17 cellular contexts compared by ENCODE assay signal in the genomic region with DNA sequence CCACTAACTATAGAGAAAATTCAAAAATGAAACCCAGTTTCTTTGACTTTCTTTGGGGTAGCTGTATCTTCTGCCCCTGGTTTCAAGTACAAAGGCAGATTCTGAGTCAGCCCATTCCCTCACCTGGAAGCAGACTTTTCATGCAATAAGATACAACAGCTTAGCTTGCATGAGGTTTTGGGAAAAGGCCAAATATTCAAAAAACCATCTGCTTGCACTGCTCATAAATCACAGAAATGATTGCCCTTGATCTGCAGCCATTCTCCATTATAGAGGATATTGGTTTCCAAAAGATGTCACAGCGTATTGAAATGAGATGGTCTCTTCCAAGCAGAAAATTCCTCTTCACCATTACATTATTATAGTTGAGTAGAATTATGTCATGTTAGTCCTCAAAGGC.
"Had no signal": no experiment of that assay in that cellular context is flagged by ENCODE, and none has a peak within 500 bp of the region (broad histone marks: within the 10 kb centered on the region; RNA-seq: fewer than 3 reads in every experiment).

No MANE protein-coding gene starts in this region.

- H3K27me3 ChIP-seq: body of pancreas, gastroesophageal sphincter, left lung, right lobe of liver, upper lobe of left lung had no signal

- H3K27ac ChIP-seq: body of pancreas, gastroesophageal sphincter, left lung, psoas muscle, right lobe of liver, upper lobe of left lung had no signal

- H3K4me3 Mint-ChIP-seq: activated B cell treated with CpG ODN at 0.5 μM for 24 hours; activated CD4-positive, alpha-beta T cell treated with anti-CD3 and anti-CD28 coated beads, Interleukin-2, amount 10 ng/mL, durations not matched to agents 7 days and 5 days; activated naive CD4-positive, alpha-beta T cell treated with anti-CD3 and anti-CD28 coated beads, Interleukin-2, amount 10 ng/mL, durations not matched to agents 7 days and 5 days; activated T-helper 17 cell treated with anti-CD3 and anti-CD28 coated beads, Interleukin-2, amount 50 U/mL, for 72 hours; memory B cell; nephron progenitor cell had no signal

- H3K4me1 Mint-ChIP-seq: activated B cell treated with CpG ODN at 0.5 μM for 24 hours; activated CD4-positive, alpha-beta T cell treated with anti-CD3 and anti-CD28 coated beads, Interleukin-2, amount 10 ng/mL, durations not matched to agents 7 days and 5 days; activated naive CD4-positive, alpha-beta T cell treated with anti-CD3 and anti-CD28 coated beads, Interleukin-2, amount 10 ng/mL, durations not matched to agents 7 days and 5 days; activated T-helper 17 cell treated with anti-CD3 and anti-CD28 coated beads, Interleukin-2, amount 50 U/mL, for 72 hours had no signal

- H3K27me3 Mint-ChIP-seq: activated B cell treated with CpG ODN at 0.5 μM for 24 hours; activated CD4-positive, alpha-beta T cell treated with anti-CD3 and anti-CD28 coated beads, Interleukin-2, amount 10 ng/mL, durations not matched to agents 7 days and 5 days; activated naive CD4-positive, alpha-beta T cell treated with anti-CD3 and anti-CD28 coated beads, Interleukin-2, amount 10 ng/mL, durations not matched to agents 7 days and 5 days had no signal

- H3K4me3 ChIP-seq: body of pancreas, gastroesophageal sphincter, left lung, psoas muscle, right lobe of liver, upper lobe of left lung had no signal

- H3K27ac Mint-ChIP-seq: activated B cell treated with CpG ODN at 0.5 μM for 24 hours; activated CD4-positive, alpha-beta T cell treated with anti-CD3 and anti-CD28 coated beads, Interleukin-2, amount 10 ng/mL, durations not matched to agents 7 days and 5 days; activated naive CD4-positive, alpha-beta T cell treated with anti-CD3 and anti-CD28 coated beads, Interleukin-2, amount 10 ng/mL, durations not matched to agents 7 days and 5 days; activated T-helper 17 cell treated with anti-CD3 and anti-CD28 coated beads, Interleukin-2, amount 50 U/mL, for 72 hours; memory B cell had no signal

- H3K9me3 Mint-ChIP-seq: activated CD4-positive, alpha-beta T cell treated with anti-CD3 and anti-CD28 coated beads, Interleukin-2, amount 10 ng/mL, durations not matched to agents 7 days and 5 days; activated naive CD4-positive, alpha-beta T cell treated with anti-CD3 and anti-CD28 coated beads, Interleukin-2, amount 10 ng/mL, durations not matched to agents 7 days and 5 days; activated T-helper 17 cell treated with anti-CD3 and anti-CD28 coated beads, Interleukin-2, amount 50 U/mL, for 72 hours; memory B cell had no signal

- H3K4me1 ChIP-seq: body of pancreas, gastroesophageal sphincter, left lung, psoas muscle, right lobe of liver, upper lobe of left lung had no signal

- H3K9me3 ChIP-seq: body of pancreas, left lung, psoas muscle, right lobe of liver, upper lobe of left lung had no signal

- ATAC-seq: activated T-helper 17 cell treated with anti-CD3 and anti-CD28 coated beads, Interleukin-2, amount 50 U/mL, for 72 hours; gastroesophageal sphincter; left lung; psoas muscle had no signal

- H3K36me3 ChIP-seq: gastroesophageal sphincter, left lung, right lobe of liver, upper lobe of left lung had no signal

- DNase-seq: activated B cell treated with CpG ODN at 0.5 μM for 24 hours; activated CD4-positive, alpha-beta T cell treated with anti-CD3 and anti-CD28 coated beads, Interleukin-2, amount 10 ng/mL, durations not matched to agents 7 days and 5 days; activated naive CD4-positive, alpha-beta T cell treated with anti-CD3 and anti-CD28 coated beads, Interleukin-2, amount 10 ng/mL, durations not matched to agents 7 days and 5 days; activated T-cell treated with anti-CD3 and anti-CD28 coated beads for 4 hours; central memory CD4-positive, alpha-beta T cell; dermis blood vessel endothelial cell; left lung; nephron progenitor cell; psoas muscle; right lobe of liver; stimulated activated CD4-positive, alpha-beta T cell treated with anti-CD3 and anti-CD28 coated beads, Interleukin-2, amount 100 ng/mL, for 24 hours; stimulated activated naive CD4-positive, alpha-beta T cell; upper lobe of left lung had no signal

- H3K36me3 Mint-ChIP-seq: activated naive CD4-positive, alpha-beta T cell treated with anti-CD3 and anti-CD28 coated beads, Interleukin-2, amount 10 ng/mL, durations not matched to agents 7 days and 5 days; memory B cell had no signal
